ENCODE assay signal across 8 cellular contexts in the genomic region with DNA sequence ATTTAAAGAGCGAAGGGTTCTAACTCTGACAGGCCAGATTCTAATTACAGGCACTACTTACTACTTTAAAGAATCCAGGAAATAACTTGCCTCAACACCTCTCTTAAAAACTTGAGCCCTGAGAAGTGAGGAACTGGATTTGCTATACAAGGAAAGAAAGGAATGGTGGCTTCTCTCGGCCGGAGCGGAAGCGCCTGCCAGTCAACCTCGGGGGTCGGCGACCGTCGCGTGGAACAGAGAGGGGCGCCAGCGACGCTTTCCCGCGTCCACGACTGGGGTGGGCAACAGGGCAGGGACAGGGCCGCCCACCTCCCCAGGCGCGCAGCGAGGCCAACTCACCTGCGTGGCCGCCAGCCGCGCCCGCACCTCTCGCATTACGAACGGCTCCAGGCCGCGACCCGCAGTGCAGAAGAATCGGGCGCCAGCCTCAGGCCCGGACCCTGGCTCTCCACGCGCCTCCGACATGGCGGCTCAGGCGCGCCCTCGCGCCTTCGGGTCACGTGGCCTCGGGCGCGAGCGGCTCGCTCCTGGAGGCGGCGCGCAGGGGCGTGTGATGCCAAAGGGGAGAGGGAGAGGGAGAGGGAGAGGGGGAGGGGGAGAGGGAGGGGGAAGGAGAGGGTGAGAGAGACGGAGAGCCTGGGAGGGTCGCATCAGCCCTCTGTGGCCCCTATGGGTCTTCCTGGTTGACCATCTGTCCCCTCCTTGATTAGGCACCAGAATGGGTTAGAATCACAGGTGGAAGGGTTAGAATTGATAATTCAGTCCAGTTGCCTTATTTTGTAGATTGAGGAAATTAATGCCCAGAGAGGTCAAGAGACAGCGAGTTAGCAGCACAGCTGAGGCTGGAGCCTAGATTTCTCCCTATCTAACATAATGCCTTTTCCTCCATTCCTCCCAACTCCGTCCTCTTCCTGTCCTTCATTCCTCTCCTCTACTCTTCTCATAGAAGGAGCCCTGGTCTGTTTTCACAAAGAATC. TPM values are rescaled to one million over a fixed set of nuclear protein-coding genes. Genes with fewer than 3 reads are reported as not detected.
DNase-seq lines count a peak whose midpoint lies in the region; ATAC-seq, FAIRE-seq and TF ChIP-seq lines count a peak whose summit lies in the region.

A gene with protein sequence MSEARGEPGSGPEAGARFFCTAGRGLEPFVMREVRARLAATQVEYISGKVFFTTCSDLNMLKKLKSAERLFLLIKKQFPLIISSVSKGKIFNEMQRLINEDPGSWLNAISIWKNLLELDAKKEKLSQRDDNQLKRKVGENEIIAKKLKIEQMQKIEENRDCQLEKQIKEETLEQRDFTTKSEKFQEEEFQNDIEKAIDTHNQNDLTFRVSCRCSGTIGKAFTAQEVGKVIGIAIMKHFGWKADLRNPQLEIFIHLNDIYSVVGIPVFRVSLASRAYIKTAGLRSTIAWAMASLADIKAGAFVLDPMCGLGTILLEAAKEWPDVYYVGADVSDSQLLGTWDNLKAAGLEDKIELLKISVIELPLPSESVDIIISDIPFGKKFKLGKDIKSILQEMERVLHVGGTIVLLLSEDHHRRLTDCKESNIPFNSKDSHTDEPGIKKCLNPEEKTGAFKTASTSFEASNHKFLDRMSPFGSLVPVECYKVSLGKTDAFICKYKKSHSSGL (minus strand): TSS at position 484 of the 977 bp plus-strand sequence. CDS start 19 bp downstream, at position 465.

- peak within 1 kb of the TSS; percentile 90 for H3K9ac ChIP-seq in keratinocyte (ENCODE audit: control insufficient read depth, extremely low read depth, insufficient read depth, low read length)

- H3K9me3 ChIP-seq in keratinocyte (ENCODE audit: control insufficient read depth, low read depth, low read length), result no peaks in the 10 kb centered on the region

- H3K27ac ChIP-seq in ACC112 (ENCODE audit: low read depth, low read length), result peak within 1 kb of the TSS; percentile 40; the same call in 1 of the 2 replicates
- peak within 1 kb of the TSS; percentile 79 for H3K27ac ChIP-seq in keratinocyte (ENCODE audit: control insufficient read depth, insufficient read depth, low read length)

- H2AFZ ChIP-seq in ACC112 (ENCODE audit: low read length, unreplicated experiment) (peak within 1 kb of the TSS; percentile 58), keratinocyte (ENCODE audit: control insufficient read depth, low read length) (peak within 1 kb of the TSS; percentile 93)

- H3K36me3 ChIP-seq in ACC112 (ENCODE audit: insufficient read depth, low read length) (peaks cover 16% of the 10 kb centered on the region), keratinocyte (ENCODE audit: control insufficient read depth in 2 of 2, extremely low read depth in 1 of 2, insufficient read depth in 2 of 2, low read length in 2 of 2) (no peaks in the 10 kb centered on the region)

- peaks cover 48% of the 10 kb centered on the region for H3K79me2 ChIP-seq in ACC112 (ENCODE audit: control insufficient read depth, insufficient read depth, low read length, unreplicated experiment)
- peaks cover 48% of the 10 kb centered on the region for H3K79me2 ChIP-seq in keratinocyte (ENCODE audit: control insufficient read depth, insufficient read depth, low read length)

- no peaks in the 10 kb centered on the region for H3K9me1 ChIP-seq in keratinocyte (ENCODE audit: control insufficient read depth, extremely low read depth, insufficient read depth, low read length)

- H3K4me1 ChIP-seq in ACC112 (ENCODE audit: control insufficient read depth, insufficient read depth, low read length, unreplicated experiment), result peaks cover 50% of the 10 kb centered on the region
- peaks cover 16% of the 10 kb centered on the region for H3K4me1 ChIP-seq in keratinocyte (ENCODE audit: control insufficient read depth, extremely low read depth, insufficient read depth, low read length)

- FAIRE-seq in keratinocyte (lab: Jason Lieb, UNC), result no peak

- H3K4me3 ChIP-seq in ACC112 (ENCODE audit: low read depth, low read length) (peak within 1 kb of the TSS; percentile 95), keratinocyte (ENCODE audit: control insufficient read depth in 2 of 3, extremely low read depth in 1 of 3, insufficient read depth in 2 of 3, low read depth in 1 of 3, low read length in 3 of 3) (peak within 1 kb of the TSS; percentile 94 to 98 (median 94))

- peak; percentile 70 for ATAC-seq in GM18520 (IDR thresholded peaks at IDR 0.05; ENCODE audit: unreplicated experiment)
- ATAC-seq in HG03045 (IDR thresholded peaks at IDR 0.05; ENCODE audit: unreplicated experiment), result peak; percentile 84

- dilution Hi-C loops in keratinocyte (cut with MboI; ENCODE audit: extremely low pct_ligation_motif_present, low sequenced_read_pairs), result no loop called here

- no peak for TF ChIP-seq CTCF in keratinocyte (optimal IDR thresholded peaks at IDR 0.05 in 1 of 3, IDR thresholded peaks at IDR 0.05 in 1 of 3, conservative IDR thresholded peaks at IDR 0.05 in 1 of 3; ENCODE audit: extremely low read depth in 1 of 3, insufficient read depth in 2 of 3, low read length in 3 of 3)

- H3K4me2 ChIP-seq in keratinocyte (ENCODE audit: control insufficient read depth, extremely low read depth, insufficient read depth, low read depth, low read length), result peak within 1 kb of the TSS; percentile 72

- H3K27me3 ChIP-seq in ACC112 (ENCODE audit: insufficient read depth, low read length) (no peaks in the 10 kb centered on the region), keratinocyte (ENCODE audit: control insufficient read depth, extremely low read depth, insufficient read depth, low read length) (no peaks in the 10 kb centered on the region)

- H4K20me1 ChIP-seq in keratinocyte (ENCODE audit: control insufficient read depth, extremely low read depth, insufficient read depth, low read length), result no peaks in the 10 kb centered on the region

- DNase-seq in NCI-H2171 treated with DMSO at 0.1 percent for 48 hours (lab: John Stamatoyannopoulos, UW), result peak; percentile 70
- peak; percentile 24 to 39 (median 32) for DNase-seq in activated CD4-positive, CD25-positive, alpha-beta regulatory T cell (lab: John Stamatoyannopoulos, UW)
- peak; percentile 40 for DNase-seq in central memory CD4-positive, alpha-beta T cell
- DNase-seq in keratinocyte (ENCODE audit: low read depth, low spot score), result no peak
- DNase-seq in stimulated activated CD4-positive, alpha-beta T cell treated with anti-CD3 and anti-CD28 coated beads, Interleukin-12 subunit alpha, Interleukin-12 subunit beta, amount 100 ng/mL, for 4 hours, result peak; percentile 65

RNA-seq across cellular contexts. Expression of the gene that starts here (rescaled TPM):
- polyA plus RNA-seq in keratinocyte, result 9.9 to 18.2 TPM (median 10.6 TPM) in 3 replicates
- 16.0 TPM for polyA plus RNA-seq in keratinocyte (2011; ENCODE audit: low read depth)
- polyA plus RNA-seq in keratinocyte (2011; cell fraction: cytosol; rRNA removed), result 4.8 and 10.0 TPM in 2 replicates
- polyA plus RNA-seq in keratinocyte (2011; cell fraction: nucleus; rRNA removed), result 12.9 and 18.2 TPM in 2 replicates
- polyA plus RNA-seq in keratinocyte (2012; ENCODE audit: low replicate concordance), result 9.3 and 10.6 TPM in 2 replicates
- polyA minus RNA-seq in keratinocyte, result 1.0 to 8.8 TPM (median 5.0 TPM) in 3 replicates
- polyA minus RNA-seq in keratinocyte (2011; cell fraction: cytosol; rRNA and poly(A)+ RNA removed), result 4.2 TPM
- 6.4 and 9.3 TPM in 2 replicates for polyA minus RNA-seq in keratinocyte (2011; cell fraction: nucleus; rRNA and poly(A)+ RNA removed)
